In genomic region chr16:67917852-67918236, GRCh38 we compare ENCODE assay signal across 8 cellular contexts. TPM values are rescaled to one million over a fixed set of nuclear protein-coding genes. Genes with fewer than 3 reads are reported as not detected.
DNase-seq lines count a peak whose midpoint lies in the region; ATAC-seq and TF ChIP-seq lines count a peak whose summit lies in the region.

No MANE protein-coding gene starts in this region.

- no peaks in the 10 kb centered on the region for H3K9me3 Mint-ChIP-seq in activated naive CD8-positive, alpha-beta T cell treated with anti-CD3 and anti-CD28 coated beads for 36 hours

- H3K27me3 Mint-ChIP-seq in activated naive CD8-positive, alpha-beta T cell treated with anti-CD3 and anti-CD28 coated beads for 36 hours: no peaks in the 10 kb centered on the region

- no peaks in the 10 kb centered on the region for H3K9me3 ChIP-seq in tibial artery

- ATAC-seq in HG02884 (IDR thresholded peaks at IDR 0.05; ENCODE audit: unreplicated experiment): no peak

- H3K4me1 Mint-ChIP-seq in activated naive CD8-positive, alpha-beta T cell treated with anti-CD3 and anti-CD28 coated beads for 36 hours: peaks cover 26% of the 10 kb centered on the region

- H3K4me1 ChIP-seq in tibial artery: peaks cover 0 to 53% (median 26%) of the 10 kb centered on the region in 4 donors

- H3K27ac Mint-ChIP-seq in activated naive CD8-positive, alpha-beta T cell treated with anti-CD3 and anti-CD28 coated beads for 36 hours: peak overlapping the region; percentile 85

- peak; percentile 24 for DNase-seq in stimulated activated naive CD4-positive, alpha-beta T cell treated with Interleukin-2 at 50 U/mL for 16 hours (lab: John Stamatoyannopoulos, UW)
- no peak for DNase-seq in stimulated activated naive CD4-positive, alpha-beta T cell (lab: John Stamatoyannopoulos, UW)
- DNase-seq in activated naive CD8-positive, alpha-beta T cell treated with anti-CD3 and anti-CD28 coated beads for 36 hours: peak; percentile 51
- DNase-seq in kidney epithelial cell (ENCODE audit: low read depth) (peak; percentile 62), tibial artery (no peak), NCI-H82 (lab: John Stamatoyannopoulos, UW) (no peak), HuH-7.5 (ENCODE audit: low spot score) (no peak)

- H3K4me3 ChIP-seq in kidney epithelial cell (ENCODE audit: low read depth, low read length) (no peak overlapping the region), tibial artery (no peak overlapping the region)

- intact Hi-C loops in tibial artery (cut with DNase I; ENCODE audit: low total_unique reads): no loop called here

- H3K27me3 ChIP-seq in kidney epithelial cell (ENCODE audit: control insufficient read depth, insufficient read depth, low read length): no peaks in the 10 kb centered on the region
- no peaks in the 10 kb centered on the region for H3K27me3 ChIP-seq in tibial artery

- no peak for TF ChIP-seq CTCF in kidney epithelial cell (IDR thresholded peaks at IDR 0.05; ENCODE audit: insufficient read depth, low read length, poor library complexity, severe bottlenecking)
- no peak for TF ChIP-seq CTCF in tibial artery (IDR thresholded peaks at IDR 0.05)

- H3K27ac ChIP-seq in tibial artery: peak overlapping the region; percentile 40 to 57

- peaks cover 2% of the 10 kb centered on the region for H3K36me3 Mint-ChIP-seq in activated naive CD8-positive, alpha-beta T cell treated with anti-CD3 and anti-CD28 coated beads for 36 hours

- H3K36me3 ChIP-seq in kidney epithelial cell (ENCODE audit: control insufficient read depth, insufficient read depth, low read length): no peaks in the 10 kb centered on the region
- H3K36me3 ChIP-seq in tibial artery: peaks cover 0 to 19% (median 0%) of the 10 kb centered on the region in 3 donors

- H3K4me3 Mint-ChIP-seq in activated naive CD8-positive, alpha-beta T cell treated with anti-CD3 and anti-CD28 coated beads for 36 hours: no peak overlapping the region

RNA-seq across cellular contexts. Expression of gene CTRL, which starts 13.8 kb away (rescaled TPM):
- 1 to 10 TPM; 6.2 to 6.8 TPM for total RNA-seq in activated naive CD8-positive, alpha-beta T cell treated with anti-CD3 and anti-CD28 coated beads for 36 hours
- total RNA-seq in kidney epithelial cell: 5.5 TPM in 1 of 2 replicates, not detected in the other

RNA-seq across cellular contexts. Expression of gene PSMB10, which starts 18.8 kb away (rescaled TPM):
- 100 to 1,000 TPM; 220 to 235 TPM for total RNA-seq in activated naive CD8-positive, alpha-beta T cell treated with anti-CD3 and anti-CD28 coated beads for 36 hours
- 33.9 and 36.6 TPM in 2 replicates for total RNA-seq in kidney epithelial cell

RNA-seq across cellular contexts. Expression of gene PSKH1, which starts 24.8 kb away (rescaled TPM):
- 10 to 100 TPM in 1 of 2 experiments, 1 to 10 TPM in 1; 9.9 to 10.6 TPM for total RNA-seq in activated naive CD8-positive, alpha-beta T cell treated with anti-CD3 and anti-CD28 coated beads for 36 hours
- total RNA-seq in kidney epithelial cell: 20.9 and 21.6 TPM in 2 replicates

RNA-seq across cellular contexts. Expression of gene LCAT, which starts 26.1 kb away (rescaled TPM):
- total RNA-seq in activated naive CD8-positive, alpha-beta T cell treated with anti-CD3 and anti-CD28 coated beads for 36 hours: 10 to 100 TPM; 11.3 to 11.4 TPM
- total RNA-seq in kidney epithelial cell: 3.7 and 5.5 TPM in 2 replicates

RNA-seq across cellular contexts. Expression of gene NRN1L, which starts 33.2 kb away (rescaled TPM):
- total RNA-seq in activated naive CD8-positive, alpha-beta T cell treated with anti-CD3 and anti-CD28 coated beads for 36 hours: not detected
- total RNA-seq in kidney epithelial cell: 1.1 and 2.9 TPM in 2 replicates

Comparison
In these comparisons a context has a peak if more than half of its experiments do, and no peak if none do; other contexts are left out.
1. DNase-seq: peak in stimulated activated naive CD4-positive, alpha-beta T cell treated with Interleukin-2 at 50 U/mL for 16 hours (single experiment), activated naive CD8-positive, alpha-beta T cell treated with anti-CD3 and anti-CD28 coated beads for 36 hours (single experiment) and kidney epithelial cell (single experiment); none in stimulated activated naive CD4-positive, alpha-beta T cell (0 of 6), tibial artery (0 of 2), NCI-H82 (single experiment) and HuH-7.5 (single experiment).